ENCODE assay signal across 8 cellular contexts in genomic region chr1:8660455-8660854, GRCh38.
DNase-seq lines count a peak whose midpoint lies in the region; ATAC-seq lines count a peak whose summit lies in the region.

No MANE protein-coding gene starts in this region.

- H3K27ac ChIP-seq in SK-N-MC: peak overlapping the region; percentile 45

- no peaks in the 10 kb centered on the region for H3K27me3 Mint-ChIP-seq in activated CD4-positive, alpha-beta memory T cell treated with anti-CD3 and anti-CD28 coated beads, Interleukin-2, amount 10 ng/mL, durations not matched to agents 7 days and 5 days

- peaks cover 7% of the 10 kb centered on the region; the same call in 1 of the 2 replicates for H3K36me3 ChIP-seq in SK-N-MC (ENCODE audit: insufficient read depth, low read length)

- no peak overlapping the region for H3K27ac Mint-ChIP-seq in activated CD4-positive, alpha-beta memory T cell treated with anti-CD3 and anti-CD28 coated beads, Interleukin-2, amount 10 ng/mL, durations not matched to agents 7 days and 5 days

- POLR2A ChIA-PET in activated CD4-positive, alpha-beta memory T cell treated with anti-CD3 and anti-CD28 coated beads, Interleukin-2, amount 10 ng/mL, durations not matched to agents 7 days and 5 days (lab: Charles Lee): interaction anchor here (0.9 kb wide), 1 partner anchor 40 kb away, joined by 3 read pairs; no protein-coding TSS in a partner anchor

- H3K9me3 ChIP-seq in SK-N-MC (ENCODE audit: low read depth, low read length): no peaks in the 10 kb centered on the region

- ATAC-seq in GM19035 (IDR thresholded peaks at IDR 0.05; ENCODE audit: unreplicated experiment): no peak

- H3K4me3 ChIP-seq in SK-N-MC: peak overlapping the region; percentile 30; the same call in 1 of the 2 replicates

- H3K4me3 Mint-ChIP-seq in activated CD4-positive, alpha-beta memory T cell treated with anti-CD3 and anti-CD28 coated beads, Interleukin-2, amount 10 ng/mL, durations not matched to agents 7 days and 5 days: no peak overlapping the region

- H3K9me3 Mint-ChIP-seq in activated CD4-positive, alpha-beta memory T cell treated with anti-CD3 and anti-CD28 coated beads, Interleukin-2, amount 10 ng/mL, durations not matched to agents 7 days and 5 days: no peaks in the 10 kb centered on the region

- H3K4me1 Mint-ChIP-seq in activated CD4-positive, alpha-beta memory T cell treated with anti-CD3 and anti-CD28 coated beads, Interleukin-2, amount 10 ng/mL, durations not matched to agents 7 days and 5 days: peaks cover 4% of the 10 kb centered on the region

- peak; percentile 94 for DNase-seq in EL
- DNase-seq in SK-N-MC (ENCODE audit: low read depth, low spot score): no peak
- DNase-seq in globus pallidus (ENCODE audit: low spot score): peak; percentile 69
- DNase-seq in pulmonary artery endothelial cell (ENCODE audit: low read depth, low spot score): peak; percentile 61
- no peak for DNase-seq in activated CD4-positive, alpha-beta memory T cell treated with anti-CD3 and anti-CD28 coated beads, Interleukin-2, amount 10 ng/mL, durations not matched to agents 7 days and 5 days
- DNase-seq in stimulated activated CD4-positive, alpha-beta T cell treated with anti-CD3 and anti-CD28 coated beads, Interleukin-12 subunit alpha, Interleukin-12 subunit beta, amount 100 ng/mL, for 4 hours: no peak
- no peak for DNase-seq in NCI-H146 (lab: John Stamatoyannopoulos, UW)

- peaks cover 15% of the 10 kb centered on the region for H3K36me3 Mint-ChIP-seq in activated CD4-positive, alpha-beta memory T cell treated with anti-CD3 and anti-CD28 coated beads, Interleukin-2, amount 10 ng/mL, durations not matched to agents 7 days and 5 days (ENCODE audit: low read depth)

- H3K9ac ChIP-seq in SK-N-MC (ENCODE audit: insufficient read length): peak overlapping the region; percentile 35

- CTCF ChIA-PET in activated CD4-positive, alpha-beta memory T cell treated with anti-CD3 and anti-CD28 coated beads, Interleukin-2, amount 10 ng/mL, durations not matched to agents 7 days and 5 days (lab: Charles Lee): interaction anchor here (1.0 to 2.6 kb wide), 3 partner anchors 9 to 99 kb away, joined by 3 to 9 read pairs (median 3); no protein-coding TSS in a partner anchor

Comparison
In these comparisons a context has a peak if more than half of its experiments do, and no peak if none do; other contexts are left out.
1. DNase-seq: peak in EL (single experiment), globus pallidus (single experiment) and pulmonary artery endothelial cell (single experiment); none in SK-N-MC (single experiment), activated CD4-positive, alpha-beta memory T cell treated with anti-CD3 and anti-CD28 coated beads, Interleukin-2, amount 10 ng/mL, durations not matched to agents 7 days and 5 days (single experiment), stimulated activated CD4-positive, alpha-beta T cell treated with anti-CD3 and anti-CD28 coated beads, Interleukin-12 subunit alpha, Interleukin-12 subunit beta, amount 100 ng/mL, for 4 hours (single experiment) and NCI-H146 (single experiment).